ENCODE assay signal across 24 cellular contexts in the genomic region with DNA sequence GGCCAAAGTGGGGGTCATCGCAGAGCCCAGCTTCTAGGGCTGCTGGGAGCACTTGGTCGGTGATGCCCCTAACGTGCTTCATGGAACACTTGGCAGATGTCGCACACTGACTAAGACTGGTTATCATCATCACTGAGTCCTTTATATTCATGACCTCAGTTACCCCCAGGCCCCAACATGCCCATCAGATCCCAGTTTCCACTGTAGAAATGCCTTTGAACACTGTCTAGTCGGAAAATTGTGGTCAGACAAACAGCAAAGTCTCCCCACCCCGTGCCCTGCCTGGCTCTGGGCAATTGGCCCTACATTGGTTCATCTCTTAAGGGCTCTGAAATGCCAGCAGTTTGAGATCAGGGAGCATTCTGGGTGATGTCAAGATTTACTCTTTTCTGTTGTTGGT. TPM values are rescaled to one million over a fixed set of nuclear protein-coding genes. Genes with fewer than 3 reads are reported as not detected.
DNase-seq lines count a peak whose midpoint lies in the region; ATAC-seq and TF ChIP-seq lines count a peak whose summit lies in the region.
"Had no signal": no experiment of that assay in that cellular context is flagged by ENCODE, and none has a peak within 500 bp of the region (broad histone marks: within the 10 kb centered on the region; RNA-seq: fewer than 3 reads in every experiment).

No MANE protein-coding gene starts in this region.

- H3K4me3 Mint-ChIP-seq in activated T-cell treated with anti-CD3 and anti-CD28 coated beads, Interleukin-2, amount 50 U/mL, for 24 hours, result no peak overlapping the region
- H3K4me3 Mint-ChIP-seq: activated naive CD4-positive, alpha-beta T cell treated with anti-CD3 and anti-CD28 coated beads for 36 hours; stimulated activated naive B cell treated with anti-CD40 and anti-IgM and Interleukin-4, amounts not matched to agents 10 μg/mL and 1 μg/mL and 100 μg/mL, for 72 hours; T-helper 2 cell treated with Interferon-gamma antibody and Interleukin-4, amounts not matched to agents 5 μg/mL and 100 μg/mL, for 36 hours had no signal

- H3K27ac Mint-ChIP-seq in activated T-cell treated with anti-CD3 and anti-CD28 coated beads, Interleukin-2, amount 50 U/mL, for 24 hours, result peak overlapping the region; percentile 28
- H3K27ac Mint-ChIP-seq: activated naive CD4-positive, alpha-beta T cell treated with anti-CD3 and anti-CD28 coated beads for 36 hours; stimulated activated naive B cell treated with anti-CD40 and anti-IgM and Interleukin-4, amounts not matched to agents 10 μg/mL and 1 μg/mL and 100 μg/mL, for 72 hours; T-helper 2 cell treated with Interferon-gamma antibody and Interleukin-4, amounts not matched to agents 5 μg/mL and 100 μg/mL, for 36 hours had no signal

- H3K9me3 Mint-ChIP-seq in activated T-cell treated with anti-CD3 and anti-CD28 coated beads, Interleukin-2, amount 50 U/mL, for 24 hours, result no peaks in the 10 kb centered on the region
- H3K9me3 Mint-ChIP-seq: activated naive CD4-positive, alpha-beta T cell treated with anti-CD3 and anti-CD28 coated beads for 36 hours; stimulated activated naive B cell treated with anti-CD40 and anti-IgM and Interleukin-4, amounts not matched to agents 10 μg/mL and 1 μg/mL and 100 μg/mL, for 72 hours; T-helper 2 cell treated with Interferon-gamma antibody and Interleukin-4, amounts not matched to agents 5 μg/mL and 100 μg/mL, for 36 hours had no signal

- no peaks in the 10 kb centered on the region for H3K36me3 Mint-ChIP-seq in activated T-cell treated with anti-CD3 and anti-CD28 coated beads, Interleukin-2, amount 50 U/mL, for 24 hours (ENCODE audit: low read depth)
- H3K36me3 Mint-ChIP-seq: stimulated activated naive B cell treated with anti-CD40 and anti-IgM and Interleukin-4, amounts not matched to agents 10 μg/mL and 1 μg/mL and 100 μg/mL, for 72 hours had no signal

- H3K4me3 ChIP-seq in muscle layer of colon (ENCODE audit: low read depth in 1 of 2, low read length in 2 of 2) (no peak overlapping the region), thoracic aorta (no peak overlapping the region), tibial nerve (no peak overlapping the region)
- H3K4me3 ChIP-seq: BLaER1, upper lobe of right lung had no signal

- no peaks in the 10 kb centered on the region for H3K27me3 Mint-ChIP-seq in activated T-cell treated with anti-CD3 and anti-CD28 coated beads, Interleukin-2, amount 50 U/mL, for 24 hours

- H3K36me3 ChIP-seq in muscle layer of colon (ENCODE audit: insufficient read depth, low read length) (no peaks in the 10 kb centered on the region), thoracic aorta (no peaks in the 10 kb centered on the region), tibial nerve (no peaks in the 10 kb centered on the region)
- H3K36me3 ChIP-seq: BLaER1, upper lobe of right lung had no signal

- TF ChIP-seq CTCF in thoracic aorta (IDR thresholded peaks at IDR 0.05) (no peak), tibial nerve (IDR thresholded peaks at IDR 0.05) (no peak)

- H3K27me3 ChIP-seq in muscle layer of colon (ENCODE audit: control insufficient read depth in 1 of 2, insufficient read depth in 2 of 2, low read length in 2 of 2) (no peaks in the 10 kb centered on the region), thoracic aorta (replicated peaks; ENCODE audit: insufficient read depth) (no peaks in the 10 kb centered on the region), tibial nerve (no peaks in the 10 kb centered on the region)
- H3K27me3 ChIP-seq: BLaER1, upper lobe of right lung had no signal

- H3K27ac ChIP-seq in muscle layer of colon (ENCODE audit: low read depth, low read length), result peak overlapping the region; percentile 19
- peak overlapping the region; percentile 64 to 92 for H3K27ac ChIP-seq in thoracic aorta
- H3K27ac ChIP-seq in tibial nerve, result no peak overlapping the region
- H3K27ac ChIP-seq: BLaER1 had no signal

- DNase-seq in activated T-cell treated with anti-CD3 and anti-CD28 coated beads, Interleukin-2, amount 50 U/mL, for 24 hours, result no peak
- no peak for DNase-seq in activated T-cell treated with anti-CD3 and anti-CD28 coated beads, Interleukin-2, amount 50 U/mL, for 1 hour
- DNase-seq in SW480 (ENCODE audit: low spot score) (peak; percentile 59), thoracic aorta (ENCODE audit: low spot score) (no peak), dermis blood vessel endothelial cell (no peak), tibial nerve (ENCODE audit: low spot score in 2 of 2) (no peak), NCI-H748 (lab: John Stamatoyannopoulos, UW; ENCODE audit: unreplicated experiment) (no peak)
- DNase-seq: activated CD4-positive, alpha-beta T cell treated with anti-CD3 and anti-CD28 coated beads, Interleukin-2, amount 50 U/mL, for 48 hours; activated naive CD4-positive, alpha-beta T cell treated with anti-CD3 and anti-CD28 coated beads for 36 hours; Calu3; cerebellar nuclear complex; effector CD4-positive, alpha-beta T cell; head of caudate nucleus; NCI-H1092 treated with DMSO at 0.1 percent for 48 hours; NCI-H2029 treated with DMSO at 0.1 percent for 48 hours; NCI-H446 treated with DMSO at 0.1 percent for 48 hours; nucleus accumbens; SK-N-SH; stimulated activated naive B cell treated with anti-CD40 and anti-IgM and Interleukin-4, amounts not matched to agents 10 μg/mL and 1 μg/mL and 100 μg/mL, for 72 hours; upper lobe of right lung had no signal

- H3K9me3 ChIP-seq in muscle layer of colon (ENCODE audit: low read length) (no peaks in the 10 kb centered on the region), thoracic aorta (no peaks in the 10 kb centered on the region), tibial nerve (no peaks in the 10 kb centered on the region)
- H3K9me3 ChIP-seq: BLaER1, SK-N-SH, upper lobe of right lung had no signal

- peaks cover 44% of the 10 kb centered on the region for H3K4me1 Mint-ChIP-seq in activated T-cell treated with anti-CD3 and anti-CD28 coated beads, Interleukin-2, amount 50 U/mL, for 24 hours (ENCODE audit: low read depth)

- WGBS in tibial nerve, 2 donors, result 56 to 62% methylated on average over 6 of the region's 6 CpGs

- H3K4me1 ChIP-seq in muscle layer of colon (ENCODE audit: insufficient read depth, low read length), result peaks cover 66% of the 10 kb centered on the region
- peaks cover 47 to 73% of the 10 kb centered on the region in 2 donors for H3K4me1 ChIP-seq in thoracic aorta (ENCODE audit: control insufficient read depth in 1 of 2, low read depth in 2 of 2)
- H3K4me1 ChIP-seq in tibial nerve, result peaks cover 0 to 48% (median 14%) of the 10 kb centered on the region in 4 donors

- H3K9ac ChIP-seq in muscle layer of colon (ENCODE audit: low read length), result no peak overlapping the region
- H3K9ac ChIP-seq: BLaER1, SK-N-SH had no signal

- no peak for ATAC-seq in thoracic aorta (ENCODE audit: insufficient number of reproducible peaks, low FRiP score, low read depth)
- ATAC-seq: HCT116; stimulated activated naive B cell treated with anti-CD40 and anti-IgM and Interleukin-4, amounts not matched to agents 10 μg/mL and 1 μg/mL and 100 μg/mL, for 72 hours; upper lobe of right lung had no signal

- no peak for TF ChIP-seq POLR2A in tibial nerve (IDR thresholded peaks at IDR 0.05)

- TF ChIP-seq EP300 in tibial nerve (IDR thresholded peaks at IDR 0.05), result no peak

RNA-seq across cellular contexts. Expression of gene NKD1, which starts 51.3 kb away (rescaled TPM):
- 10 to 100 TPM; 30.2 to 41.7 TPM for total RNA-seq in thoracic aorta
- 0.14 TPM in 1 of 2 replicates, not detected in the other for total RNA-seq in dermis blood vessel endothelial cell
- total RNA-seq in tibial nerve, result 10 to 100 TPM; 20.1 to 92.4 (median 43.1) TPM

Comparison
In these comparisons a context has a peak if more than half of its experiments do, and no peak if none do; other contexts are left out.
1. H3K27ac ChIP-seq: peak in muscle layer of colon (single experiment) and thoracic aorta (2 of 2); none in tibial nerve (0 of 4).
2. RNA of gene NKD1, which starts 51.3 kb away (total RNA-seq): 20.1 to 92.4 TPM in tibial nerve and 30.2 to 41.7 TPM in thoracic aorta; 0.14 TPM in dermis blood vessel endothelial cell; every median in the first group is over 10 times any median in the second.